In the genomic region with DNA sequence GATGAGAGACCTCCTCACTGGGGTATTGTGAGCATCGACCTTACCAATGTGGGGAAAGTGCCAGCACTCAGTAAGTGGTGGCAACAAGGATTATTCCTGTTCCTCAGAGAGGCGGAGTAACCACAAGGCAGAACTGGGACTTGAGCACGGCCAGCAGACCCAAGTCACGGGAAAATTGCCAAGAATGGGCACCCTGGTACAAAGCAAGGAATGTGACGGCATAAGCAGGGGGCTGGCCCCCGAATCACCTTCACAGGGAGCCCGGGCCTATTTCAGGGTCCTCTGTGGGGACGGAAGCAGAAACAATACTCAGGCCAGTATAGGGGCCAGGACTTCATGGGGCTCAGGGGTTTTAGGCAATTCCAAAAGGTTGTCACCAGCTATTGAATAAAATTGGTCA, we compare ENCODE assay signal across 31 cellular contexts. TPM values are rescaled to one million over a fixed set of nuclear protein-coding genes. Genes with fewer than 3 reads are reported as not detected.
"Had no signal": no experiment of that assay in that cellular context is flagged by ENCODE, and none has a peak within 500 bp of the region (broad histone marks: within the 10 kb centered on the region; RNA-seq: fewer than 3 reads in every experiment).

No MANE protein-coding gene starts in this region.

- H3K4me3 Mint-ChIP-seq: nephron progenitor cell had no signal

- ATAC-seq: esophagus mucosa; heart right ventricle; left cardiac atrium; left lung; naive thymus-derived CD8-positive, alpha-beta T cell had no signal

- H3K27me3 ChIP-seq: pancreas, right lobe of liver, thyroid gland, vagina had no signal

- H3K4me3 ChIP-seq: heart right ventricle, left lung, pancreas, right lobe of liver, smooth muscle cell, stomach, thyroid gland, vagina had no signal

- H3K4me2 ChIP-seq: smooth muscle cell had no signal

- H3K9me3 ChIP-seq: heart right ventricle, left lung, pancreas, right lobe of liver, stomach, thyroid gland, vagina had no signal

- DNase-seq: cortex of kidney; effector CD4-positive, alpha-beta T cell; foreskin fibroblast; glutamatergic neuron; heart right ventricle; hippocampal formation; left cardiac atrium; left lung; midbrain; naive thymus-derived CD8-positive, alpha-beta T cell; nephron progenitor cell; occipital lobe; pancreas; right lobe of liver; stimulated activated CD4-positive, alpha-beta T cell treated with anti-CD3 and anti-CD28 coated beads, Interleukin-12 subunit alpha, Interleukin-12 subunit beta, amount 100 ng/mL, for 4 hours; stimulated activated CD4-positive, alpha-beta T cell treated with anti-CD3 and anti-CD28 coated beads, Interleukin-1b, Interleukin-23, amount 100 ng/mL, for 48 hours; stimulated activated CD4-positive, alpha-beta T cell treated with anti-CD3 and anti-CD28 coated beads, Interleukin-4, amount 100 ng/mL, for 1 hour; stimulated activated CD8-positive, alpha-beta memory T cell treated with anti-CD3 and anti-CD28 coated beads, Interleukin-4, amount 100 ng/mL, for 48 hours; stimulated activated naive CD4-positive, alpha-beta T cell; stomach; thyroid gland; trophoblast cell had no signal

- H3K4me1 ChIP-seq: left lung, pancreas, right lobe of liver, stomach, thyroid gland, vagina had no signal

- H3K36me3 ChIP-seq: heart right ventricle, left lung, pancreas, right lobe of liver, stomach, thyroid gland, vagina had no signal

- H3K27ac ChIP-seq: epithelial cell of prostate, heart right ventricle, left lung, pancreas, right lobe of liver, stomach, thyroid gland, vagina had no signal

- H3K9me3 Mint-ChIP-seq: naive thymus-derived CD8-positive, alpha-beta T cell had no signal

- H3K27ac Mint-ChIP-seq: nephron progenitor cell, progenitor cell of endocrine pancreas had no signal

RNA-seq across cellular contexts. Expression of a gene that starts 25.4 kb away (rescaled TPM):
- total RNA-seq: vagina had no signal

RNA-seq across cellular contexts. Expression of a gene that starts 36.7 kb away (rescaled TPM):
- total RNA-seq: esophagus mucosa; left cardiac atrium; left lung; lower leg skin; lung microvascular endothelial cell; naive thymus-derived CD8-positive, alpha-beta T cell; right lobe of liver; subcutaneous adipose tissue; thyroid gland; ureter had no signal
- polyA plus RNA-seq: naive thymus-derived CD8-positive, alpha-beta T cell; smooth muscle cell had no signal
